8 cellular contexts compared by ENCODE assay signal in genomic region chrX:43958529-43958928, GRCh38. TPM values are rescaled to one million over a fixed set of nuclear protein-coding genes. Genes with fewer than 3 reads are reported as not detected.
A peak's percentile ranks its signal among the peaks of the same experiment; 100 is the strongest.
DNase-seq lines count a peak whose midpoint lies in the region; ATAC-seq and TF ChIP-seq lines count a peak whose summit lies in the region.

No MANE protein-coding gene starts in this region.

- no peak for TF ChIP-seq POLR2A in erythroblast (IDR thresholded peaks at IDR 0.05; ENCODE audit: low read length)

- no peaks in the 10 kb centered on the region for H3K36me3 Mint-ChIP-seq in naive thymus-derived CD8-positive, alpha-beta T cell

- H3K27ac Mint-ChIP-seq in naive thymus-derived CD8-positive, alpha-beta T cell = peak overlapping the region in 2 of 10 donors; percentile 15 to 44

- H3K9me3 Mint-ChIP-seq in naive thymus-derived CD8-positive, alpha-beta T cell = peaks cover 0 to 4% (median 0%) of the 10 kb centered on the region in 9 donors

- peak; percentile 38 to 56 for ATAC-seq in activated CD4-positive, CD25-positive, alpha-beta regulatory T cell treated with anti-CD3 and anti-CD28 coated beads, Interleukin-2, amount 50 U/mL, for 24 hours
- ATAC-seq in naive thymus-derived CD8-positive, alpha-beta T cell = peak; percentile 53 to 68
- no peak for ATAC-seq in omental fat pad (ENCODE audit: low FRiP score)

- POLR2A ChIA-PET in naive thymus-derived CD8-positive, alpha-beta T cell (lab: Charles Lee) = no interaction called here

- DNase-seq in activated CD4-positive, CD25-positive, alpha-beta regulatory T cell (lab: John Stamatoyannopoulos, UW) = no peak
- peak; percentile 75 for DNase-seq in HCEC 1CT
- DNase-seq in NCI-H1694 treated with DMSO at 0.1 percent for 48 hours (lab: John Stamatoyannopoulos, UW) = peak; percentile 75
- DNase-seq in SW480 (ENCODE audit: low spot score) = peak; percentile 82
- DNase-seq in erythroblast (lab: John Stamatoyannopoulos, UW) = peak; percentile 55 to 67
- DNase-seq in naive thymus-derived CD8-positive, alpha-beta T cell = peak in 7 of 10 donors; percentile 0 to 56 (median 28)
- no peak for DNase-seq in omental fat pad (ENCODE audit: low spot score)

- peak in 1 of 3 donors; percentile 79 for TF ChIP-seq CTCF in omental fat pad (IDR thresholded peaks at IDR 0.05)

- no peak overlapping the region for H3K4me3 Mint-ChIP-seq in naive thymus-derived CD8-positive, alpha-beta T cell

- H3K4me1 Mint-ChIP-seq in naive thymus-derived CD8-positive, alpha-beta T cell = peaks cover 0 to 7% (median 4%) of the 10 kb centered on the region in 4 donors

- H3K27me3 Mint-ChIP-seq in naive thymus-derived CD8-positive, alpha-beta T cell = peaks cover 0 to 9% (median 0%) of the 10 kb centered on the region in 5 donors

RNA-seq across cellular contexts. Expression of gene NDP, which starts 14.7 kb away (rescaled TPM):
- total RNA-seq in naive thymus-derived CD8-positive, alpha-beta T cell = not detected
- not detected for polyA plus RNA-seq in naive thymus-derived CD8-positive, alpha-beta T cell
- under 1 TPM in 1 of 4 donors, not detected in 3; 0.63 TPM for total RNA-seq in omental fat pad

Comparison
In these comparisons a context has a peak if more than half of its experiments do, and no peak if none do; other contexts are left out.
1. DNase-seq: peak in HCEC 1CT (single experiment), NCI-H1694 treated with DMSO at 0.1 percent for 48 hours (single experiment), SW480 (single experiment), erythroblast (2 of 2) and naive thymus-derived CD8-positive, alpha-beta T cell (7 of 10); none in activated CD4-positive, CD25-positive, alpha-beta regulatory T cell (0 of 4) and omental fat pad (single experiment).